In genomic region chr1:94539496-94539895, GRCh38 we compare ENCODE assay signal across 11 cellular contexts. TPM values are rescaled to one million over a fixed set of nuclear protein-coding genes. Genes with fewer than 3 reads are reported as not detected.
DNase-seq lines count a peak whose midpoint lies in the region; ATAC-seq, FAIRE-seq and TF ChIP-seq lines count a peak whose summit lies in the region.
"Had no signal": no experiment of that assay in that cellular context is flagged by ENCODE, and none has a peak within 500 bp of the region (broad histone marks: within the 10 kb centered on the region; RNA-seq: fewer than 3 reads in every experiment).

No MANE protein-coding gene starts in this region.

- no peak overlapping the region for H3K27ac ChIP-seq in SK-N-MC
- peak overlapping the region; percentile 68 for H3K27ac ChIP-seq in foreskin keratinocyte

- no peak overlapping the region for H3K9ac ChIP-seq in SK-N-MC (ENCODE audit: insufficient read length)

- DNase-seq in GM03348 (ENCODE audit: low spot score) (peak; percentile 33), SK-N-MC (ENCODE audit: low read depth, low spot score) (no peak), foreskin keratinocyte (peak in 1 of 2 donors; percentile 47), skeletal muscle cell (ENCODE audit: low read depth) (no peak), D721Med (ENCODE audit: insufficient read length, low spot score) (no peak), OCI-M1 (lab: John Stamatoyannopoulos, UW) (no peak)
- no peak for DNase-seq in stimulated activated CD4-positive, alpha-beta T cell treated with anti-CD3 and anti-CD28 coated beads, Interleukin-1b, Interleukin-23, amount 100 ng/mL, for 48 hours
- DNase-seq: GDM1; naive thymus-derived CD8-positive, alpha-beta T cell; NCI-H524 had no signal

- TF ChIP-seq CTCF in foreskin keratinocyte (conservative IDR thresholded peaks at IDR 0.05), result peak; percentile 8
- TF ChIP-seq CTCF in D721Med (IDR thresholded peaks at IDR 0.05; ENCODE audit: insufficient read depth, missing control alignments), result no peak

- peak overlapping the region; percentile 89 for H3K4me3 ChIP-seq in SK-N-MC
- H3K4me3 ChIP-seq in skeletal muscle cell (ENCODE audit: low read depth, low read length), result peak overlapping the region; percentile 73

- H3K36me3 ChIP-seq in SK-N-MC (ENCODE audit: insufficient read depth, low read length), result peaks cover 34% of the 10 kb centered on the region

- no peak for FAIRE-seq in D721Med (lab: Jason Lieb, UNC)

- H3K9me3 ChIP-seq in SK-N-MC (ENCODE audit: low read depth, low read length), result no peaks in the 10 kb centered on the region

- ATAC-seq in foreskin keratinocyte, result peak; percentile 56
- no peak for ATAC-seq in HG03442 (IDR thresholded peaks at IDR 0.05; ENCODE audit: unreplicated experiment)
- ATAC-seq: naive thymus-derived CD8-positive, alpha-beta T cell had no signal

- H3K4me1 ChIP-seq in foreskin keratinocyte, result peaks cover 20% of the 10 kb centered on the region

- no peaks in the 10 kb centered on the region for H3K27me3 ChIP-seq in foreskin keratinocyte

RNA-seq across cellular contexts. Expression of gene F3, which starts 2.1 kb away (rescaled TPM):
- 472 and 766 TPM in 2 replicates for total RNA-seq in foreskin keratinocyte
- 223 and 404 TPM in 2 replicates for polyA plus RNA-seq in foreskin keratinocyte
- total RNA-seq: naive thymus-derived CD8-positive, alpha-beta T cell had no signal
- polyA plus RNA-seq: naive thymus-derived CD8-positive, alpha-beta T cell had no signal
